In the genomic region with DNA sequence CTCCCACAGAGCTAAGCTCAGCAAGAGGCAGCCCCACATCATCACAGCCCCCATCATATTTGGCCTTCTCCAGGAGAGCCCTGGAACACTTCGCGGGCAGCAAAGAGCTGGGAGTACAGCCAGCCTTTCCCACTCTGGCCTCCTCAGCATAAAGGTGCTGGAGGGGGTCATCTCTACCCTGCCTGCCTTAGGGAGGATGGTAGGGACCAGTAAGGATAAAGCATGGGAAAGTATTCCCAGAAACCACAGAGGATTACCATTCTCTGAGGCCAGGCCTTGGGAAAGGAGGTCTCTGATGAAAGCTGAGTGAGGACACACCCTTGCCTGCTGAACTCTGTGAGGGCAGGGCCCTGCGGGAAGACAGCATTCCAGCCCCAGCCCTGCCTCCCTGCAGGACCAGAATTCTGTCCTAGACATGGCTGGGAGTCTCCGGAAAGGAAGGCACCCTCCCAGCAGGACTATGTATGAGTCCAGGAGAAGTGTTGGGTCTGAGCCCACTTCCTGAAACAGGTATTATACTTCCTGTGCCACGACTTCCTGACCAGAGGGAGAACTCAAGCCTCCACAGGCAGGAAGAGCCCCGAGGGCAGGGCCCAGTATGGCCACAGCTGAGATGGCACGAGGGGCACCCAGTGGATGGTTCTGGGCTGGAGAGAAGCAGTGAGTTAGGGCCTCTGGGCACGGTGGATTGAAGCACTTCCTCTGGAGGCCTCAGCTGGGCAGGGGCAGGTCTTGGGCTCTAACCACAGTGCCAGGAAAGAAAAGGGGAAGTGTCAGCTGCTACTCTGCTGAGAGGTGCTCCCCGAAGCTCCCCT, we compare ENCODE assay signal across 8 cellular contexts. TPM values are rescaled to one million over a fixed set of nuclear protein-coding genes. Genes with fewer than 3 reads are reported as not detected.
DNase-seq lines count a peak whose midpoint lies in the region; ATAC-seq lines count a peak whose summit lies in the region.

No MANE protein-coding gene starts in this region.

- H3K79me1 ChIP-seq in mesendoderm (ENCODE audit: low read length) = no peaks in the 10 kb centered on the region

- no CpG with 5 or more reads among the region's 9 CpGs for WGBS in mesendoderm (ENCODE audit: extremely low coverage, insufficient coverage, low lambda C conversion rate)

- no peak overlapping the region for H2AK5ac ChIP-seq in mesendoderm (ENCODE audit: low read length)

- H3K36me3 Mint-ChIP-seq in activated CD4-positive, alpha-beta T cell treated with anti-CD3 and anti-CD28 coated beads, Interleukin-2, amount 10 ng/mL, durations not matched to agents 7 days and 5 days (ENCODE audit: low read depth) = peaks cover 77% of the 10 kb centered on the region
- H3K36me3 Mint-ChIP-seq in activated naive CD4-positive, alpha-beta T cell treated with anti-CD3 and anti-CD28 coated beads, Interleukin-2, amount 50 U/mL, for 72 hours = peaks cover 8 to 43% of the 10 kb centered on the region in 2 donors
- peaks cover 0 to 12% (median 11%) of the 10 kb centered on the region in 3 donors for H3K36me3 Mint-ChIP-seq in immature natural killer cell

- H3K23ac ChIP-seq in mesendoderm (ENCODE audit: low read length) = no peak overlapping the region

- H3K4me1 ChIP-seq in subcutaneous abdominal adipose tissue (ENCODE audit: control insufficient read depth in 5 of 5, insufficient read depth in 5 of 5, low read length in 5 of 5) = peaks cover 46 to 77% (median 70%) of the 10 kb centered on the region in 5 donors
- H3K4me1 ChIP-seq in mesendoderm (ENCODE audit: control insufficient read depth, low read depth, low read length) = no peaks in the 10 kb centered on the region

- H4K5ac ChIP-seq in mesendoderm (ENCODE audit: low read length) = no peak overlapping the region

- peak overlapping the region; percentile 0 to 71 (median 54) for H3K9ac ChIP-seq in subcutaneous abdominal adipose tissue (ENCODE audit: low read length in 5 of 5)
- no peak overlapping the region for H3K9ac ChIP-seq in mesendoderm (ENCODE audit: low read length)

- POLR2A ChIA-PET in activated CD4-positive, alpha-beta T cell treated with anti-CD3 and anti-CD28 coated beads, Interleukin-2, amount 10 ng/mL, durations not matched to agents 7 days and 5 days (lab: Charles Lee) = interaction anchor here (1.5 kb wide), 1 partner anchor 13 kb away, joined by 4 read pairs; a partner anchor contains a TSS

- no peak overlapping the region for H3K18ac ChIP-seq in mesendoderm (ENCODE audit: low read length)

- H3K9me3 ChIP-seq in subcutaneous abdominal adipose tissue (ENCODE audit: control insufficient read depth in 5 of 5, low read length in 5 of 5) = no peaks in the 10 kb centered on the region

- no peak overlapping the region for H3K4me3 Mint-ChIP-seq in activated CD4-positive, alpha-beta T cell treated with anti-CD3 and anti-CD28 coated beads, Interleukin-2, amount 10 ng/mL, durations not matched to agents 7 days and 5 days
- H3K4me3 Mint-ChIP-seq in immature natural killer cell = peak overlapping the region; percentile 45 to 57 (median 55)

- H2BK5ac ChIP-seq in mesendoderm (ENCODE audit: low read length) = no peak overlapping the region

- H3K36me3 ChIP-seq in subcutaneous abdominal adipose tissue (ENCODE audit: control insufficient read depth in 5 of 5, insufficient read depth in 5 of 5, low read length in 5 of 5) (peaks cover 0 to 57% (median 49%) of the 10 kb centered on the region in 5 donors), mesendoderm (ENCODE audit: control insufficient read depth, insufficient read depth, low read length) (no peaks in the 10 kb centered on the region)

- CTCF ChIA-PET in activated CD4-positive, alpha-beta T cell treated with anti-CD3 and anti-CD28 coated beads, Interleukin-2, amount 10 ng/mL, durations not matched to agents 7 days and 5 days (lab: Charles Lee) = interaction anchor here (0.8 to 15.7 kb wide), 6 partner anchors 8 to 144 kb away, joined by 3 to 138 read pairs (median 4); a partner anchor contains a TSS

- H3K79me2 ChIP-seq in mesendoderm (ENCODE audit: control insufficient read depth, insufficient read depth, low read length) = no peaks in the 10 kb centered on the region

- no peak overlapping the region for H3K4ac ChIP-seq in mesendoderm (ENCODE audit: low read depth, low read length)

- DNase-seq in activated CD4-positive, alpha-beta T cell treated with anti-CD3 and anti-CD28 coated beads, Interleukin-2, amount 10 ng/mL, durations not matched to agents 7 days and 5 days = no peak
- no peak for DNase-seq in activated CD4-positive, alpha-beta T cell treated with anti-CD3 and anti-CD28 coated beads for 1 hour
- no peak for DNase-seq in activated naive CD4-positive, alpha-beta T cell treated with anti-CD3 and anti-CD28 coated beads, Interleukin-2, amount 50 U/mL, for 72 hours (ENCODE audit: low spot score in 2 of 2)
- DNase-seq in immature natural killer cell = no peak
- DNase-seq in mesendoderm = no peak
- no peak for DNase-seq in cortex of kidney (lab: John Stamatoyannopoulos, UW)
- DNase-seq in NCI-H345 (lab: John Stamatoyannopoulos, UW) = no peak

- peak in 1 of 2 donors; percentile 8 for ATAC-seq in activated naive CD4-positive, alpha-beta T cell treated with anti-CD3 and anti-CD28 coated beads, Interleukin-2, amount 50 U/mL, for 72 hours

- no peak overlapping the region for H2BK15ac ChIP-seq in mesendoderm (replicated peaks; ENCODE audit: low read depth)

- H3K27me3 Mint-ChIP-seq in activated CD4-positive, alpha-beta T cell treated with anti-CD3 and anti-CD28 coated beads, Interleukin-2, amount 10 ng/mL, durations not matched to agents 7 days and 5 days = no peaks in the 10 kb centered on the region
- peaks cover 0 to 3% (median 0%) of the 10 kb centered on the region in 3 donors for H3K27me3 Mint-ChIP-seq in immature natural killer cell (ENCODE audit: low read depth in 3 of 3)

- H3K4me2 ChIP-seq in mesendoderm (ENCODE audit: low read length) = no peak overlapping the region

- H4K8ac ChIP-seq in mesendoderm (ENCODE audit: low read depth, low read length) = no peak overlapping the region

- no peak overlapping the region for H2BK120ac ChIP-seq in mesendoderm (ENCODE audit: low read depth, low read length)

- no peaks in the 10 kb centered on the region for H3K9me3 Mint-ChIP-seq in activated CD4-positive, alpha-beta T cell treated with anti-CD3 and anti-CD28 coated beads, Interleukin-2, amount 10 ng/mL, durations not matched to agents 7 days and 5 days
- no peaks in the 10 kb centered on the region for H3K9me3 Mint-ChIP-seq in activated naive CD4-positive, alpha-beta T cell treated with anti-CD3 and anti-CD28 coated beads, Interleukin-2, amount 50 U/mL, for 72 hours
- H3K9me3 Mint-ChIP-seq in immature natural killer cell = no peaks in the 10 kb centered on the region

- H3K56ac ChIP-seq in mesendoderm (ENCODE audit: low read length) = no peak overlapping the region

- no peaks in the 10 kb centered on the region for H3K27me3 ChIP-seq in subcutaneous abdominal adipose tissue (ENCODE audit: control insufficient read depth in 5 of 5, insufficient read depth in 4 of 5, low read length in 5 of 5)
- no peaks in the 10 kb centered on the region for H3K27me3 ChIP-seq in mesendoderm (ENCODE audit: insufficient read depth, low read length, poor library complexity)

- H3K27ac ChIP-seq in subcutaneous abdominal adipose tissue (ENCODE audit: low read depth, low read length) (peak overlapping the region; percentile 93), mesendoderm (ENCODE audit: low read depth, low read length) (no peak overlapping the region)

- peaks cover 88% of the 10 kb centered on the region for H3K4me1 Mint-ChIP-seq in activated CD4-positive, alpha-beta T cell treated with anti-CD3 and anti-CD28 coated beads, Interleukin-2, amount 10 ng/mL, durations not matched to agents 7 days and 5 days
- H3K4me1 Mint-ChIP-seq in immature natural killer cell = peaks cover 64 to 67% of the 10 kb centered on the region in 2 donors

- peak overlapping the region in 1 of 5 donors; percentile 26 for H3K4me3 ChIP-seq in subcutaneous abdominal adipose tissue (ENCODE audit: low read depth in 1 of 5, low read length in 5 of 5)
- no peak overlapping the region for H3K4me3 ChIP-seq in mesendoderm (ENCODE audit: low read length)

- H3K27ac Mint-ChIP-seq in activated CD4-positive, alpha-beta T cell treated with anti-CD3 and anti-CD28 coated beads, Interleukin-2, amount 10 ng/mL, durations not matched to agents 7 days and 5 days = peak overlapping the region; percentile 92
- peak overlapping the region; percentile 89 for H3K27ac Mint-ChIP-seq in activated naive CD4-positive, alpha-beta T cell treated with anti-CD3 and anti-CD28 coated beads, Interleukin-2, amount 50 U/mL, for 72 hours
- H3K27ac Mint-ChIP-seq in immature natural killer cell = peak overlapping the region; percentile 78 to 97 (median 88)

RNA-seq across cellular contexts. Expression of a gene that starts 12.9 kb away (rescaled TPM):
- total RNA-seq in activated CD4-positive, alpha-beta T cell treated with anti-CD3 and anti-CD28 coated beads, Interleukin-2, amount 10 ng/mL, durations not matched to agents 7 days and 5 days = 10 to 100 TPM; 16.7 to 20.0 TPM
- 1 to 10 TPM; 6.3 to 7.5 TPM for total RNA-seq in activated naive CD4-positive, alpha-beta T cell treated with anti-CD3 and anti-CD28 coated beads, Interleukin-2, amount 50 U/mL, for 72 hours
- polyA plus RNA-seq in immature natural killer cell = 10 to 100 TPM in 2 of 3 donors, 1 to 10 TPM in 1; 9.3 to 16.9 (median 11.8) TPM
- polyA plus RNA-seq in mesendoderm (2013, experiment 1 of 2) = 3.3 TPM
- 3.4 TPM for polyA plus RNA-seq in mesendoderm (2013, experiment 2 of 2)

RNA-seq across cellular contexts. Expression of a gene that starts 24.5 kb away (rescaled TPM):
- total RNA-seq in activated CD4-positive, alpha-beta T cell treated with anti-CD3 and anti-CD28 coated beads, Interleukin-2, amount 10 ng/mL, durations not matched to agents 7 days and 5 days = 10 to 100 TPM; 45.5 to 47.6 TPM
- 10 to 100 TPM; 27.2 to 36.9 TPM for total RNA-seq in activated naive CD4-positive, alpha-beta T cell treated with anti-CD3 and anti-CD28 coated beads, Interleukin-2, amount 50 U/mL, for 72 hours
- 10 to 100 TPM; 46.2 to 59.9 (median 49.2) TPM for polyA plus RNA-seq in immature natural killer cell
- 2.7 TPM for polyA plus RNA-seq in mesendoderm (2013, experiment 1 of 2)
- 2.6 TPM for polyA plus RNA-seq in mesendoderm (2013, experiment 2 of 2)

RNA-seq across cellular contexts. Expression of a gene that starts 35.6 kb away (rescaled TPM):
- 10 to 100 TPM; 74.7 to 80.5 TPM for total RNA-seq in activated CD4-positive, alpha-beta T cell treated with anti-CD3 and anti-CD28 coated beads, Interleukin-2, amount 10 ng/mL, durations not matched to agents 7 days and 5 days
- total RNA-seq in activated naive CD4-positive, alpha-beta T cell treated with anti-CD3 and anti-CD28 coated beads, Interleukin-2, amount 50 U/mL, for 72 hours = 10 to 100 TPM; 16.1 to 40.4 TPM
- 10 to 100 TPM in 2 of 3 donors, 1 to 10 TPM in 1; 7.5 to 22.3 (median 16.6) TPM for polyA plus RNA-seq in immature natural killer cell
- not detected for polyA plus RNA-seq in mesendoderm (2013, experiment 1 of 2)
- not detected for polyA plus RNA-seq in mesendoderm (2013, experiment 2 of 2)

RNA-seq across cellular contexts. Expression of a gene that starts 54.5 kb away (rescaled TPM):
- total RNA-seq in activated CD4-positive, alpha-beta T cell treated with anti-CD3 and anti-CD28 coated beads, Interleukin-2, amount 10 ng/mL, durations not matched to agents 7 days and 5 days = 100 to 1,000 TPM; 247 to 279 TPM
- 100 to 1,000 TPM; 229 to 281 TPM for total RNA-seq in activated naive CD4-positive, alpha-beta T cell treated with anti-CD3 and anti-CD28 coated beads, Interleukin-2, amount 50 U/mL, for 72 hours
- polyA plus RNA-seq in immature natural killer cell = 100 to 1,000 TPM in 1 of 3 donors, 10 to 100 TPM in 2; 35.5 to 133 (median 69.6) TPM
- 264 TPM for polyA plus RNA-seq in mesendoderm (2013, experiment 1 of 2)
- 276 TPM for polyA plus RNA-seq in mesendoderm (2013, experiment 2 of 2)

RNA-seq across cellular contexts. Expression of a gene that starts 54.6 kb away (rescaled TPM):
- 1 to 10 TPM; 3.5 to 4.3 TPM for total RNA-seq in activated CD4-positive, alpha-beta T cell treated with anti-CD3 and anti-CD28 coated beads, Interleukin-2, amount 10 ng/mL, durations not matched to agents 7 days and 5 days
- total RNA-seq in activated naive CD4-positive, alpha-beta T cell treated with anti-CD3 and anti-CD28 coated beads, Interleukin-2, amount 50 U/mL, for 72 hours = 1 to 10 TPM in 1 of 2 donors, not detected in 1; 2.9 TPM
- polyA plus RNA-seq in immature natural killer cell = 1 to 10 TPM; 1.4 to 3.5 (median 1.9) TPM
- polyA plus RNA-seq in mesendoderm (2013, experiment 1 of 2) = 2.6 TPM
- polyA plus RNA-seq in mesendoderm (2013, experiment 2 of 2) = 2.6 TPM
